Comparison of ENCODE assay signal across 8 cellular contexts in genomic region chr4:71307729-71308128, GRCh38.
"Had no signal": no experiment of that assay in that cellular context is flagged by ENCODE, and none has a peak within 500 bp of the region (broad histone marks: within the 10 kb centered on the region; RNA-seq: fewer than 3 reads in every experiment).

No MANE protein-coding gene starts in this region.

- H3K4me3 Mint-ChIP-seq: GM23338, H9 had no signal

- FAIRE-seq: H1, H54, HTR-8/SVneo, K562 had no signal

- H3K27ac Mint-ChIP-seq: GM23338, H9 had no signal

- DNase-seq: H9, HCEC 1CT, IMR-90 had no signal

- H3K4me3 ChIP-seq: GM23338, K562 had no signal

- ATAC-seq: GM23338, K562 had no signal
